13 cellular contexts compared by ENCODE assay signal in genomic region chr18:10142496-10143160, GRCh38.
A peak's percentile ranks its signal among the peaks of the same experiment; 100 is the strongest.
DNase-seq lines count a peak whose midpoint lies in the region; ATAC-seq and TF ChIP-seq lines count a peak whose summit lies in the region.
"Had no signal": no experiment of that assay in that cellular context is flagged by ENCODE, and none has a peak within 500 bp of the region (broad histone marks: within the 10 kb centered on the region; RNA-seq: fewer than 3 reads in every experiment).

No MANE protein-coding gene starts in this region.

- DNase-seq in Right ventricle myocardium inferior (ENCODE audit: missing footprints), result no peak
- no peak for DNase-seq in cardiac septum (ENCODE audit: low spot score)
- DNase-seq in chondrocyte (ENCODE audit: low spot score), result no peak
- peak; percentile 38 for DNase-seq in myocyte (ENCODE audit: low read depth)
- peak in 1 of 2 donors; percentile 72 for DNase-seq in aorta
- no peak for DNase-seq in dorsolateral prefrontal cortex
- no peak for DNase-seq in activated effector memory CD4-positive, alpha-beta T cell treated with Interleukin-2 at 50 U/mL for 16 hours
- DNase-seq: activated CD4-positive, alpha-beta T cell treated with anti-CD3 and anti-CD28 coated beads, Interleukin-2, amount 50 U/mL, for 48 hours; DMS79; T-helper 1 cell had no signal

- H3K4me1 ChIP-seq in aorta (ENCODE audit: control insufficient read depth in 1 of 2, insufficient read depth in 2 of 2, low read length in 2 of 2), result no peaks in the 10 kb centered on the region

- 15 to 19% methylated on average over 14 of the region's 14 CpGs for WGBS in aorta, 2 donors

- no peaks in the 10 kb centered on the region for H3K9me3 Mint-ChIP-seq in chondrocyte (ENCODE audit: low read depth)
- H3K9me3 Mint-ChIP-seq: activated naive CD4-positive, alpha-beta T cell treated with anti-CD3 and anti-CD28 coated beads, Interleukin-2, amount 50 U/mL, for 72 hours; stimulated activated naive CD8-positive, alpha-beta T cell treated with anti-CD3 and anti-CD28 coated beads, Interleukin-15, Interleukin-2, amounts not matched to agents 100 ng/mL and 50 ng/mL, for 24 hours had no signal

- H3K36me3 ChIP-seq in aorta (ENCODE audit: control insufficient read depth in 1 of 2, insufficient read depth in 2 of 2, low read length in 1 of 2), result no peaks in the 10 kb centered on the region

- peaks cover 60% of the 10 kb centered on the region for H3K4me1 Mint-ChIP-seq in chondrocyte (ENCODE audit: low read depth)

- peak overlapping the region; percentile 92 for H3K27ac Mint-ChIP-seq in chondrocyte (ENCODE audit: unreplicated experiment)
- H3K27ac Mint-ChIP-seq: activated naive CD4-positive, alpha-beta T cell treated with anti-CD3 and anti-CD28 coated beads, Interleukin-2, amount 50 U/mL, for 72 hours; stimulated activated naive CD8-positive, alpha-beta T cell treated with anti-CD3 and anti-CD28 coated beads, Interleukin-15, Interleukin-2, amounts not matched to agents 100 ng/mL and 50 ng/mL, for 24 hours had no signal

- TF ChIP-seq CTCF in chondrocyte (IDR thresholded peaks at IDR 0.05) (no peak), dorsolateral prefrontal cortex (IDR thresholded peaks at IDR 0.05 in 54 of 56, conservative IDR thresholded peaks at IDR 0.05 in 2 of 56; ENCODE audit: low read depth in 1 of 56, partially characterized antibody in 56 of 56) (no peak)

- H3K4me3 ChIP-seq in aorta (ENCODE audit: low read length in 2 of 2) (no peak overlapping the region), dorsolateral prefrontal cortex (no peak overlapping the region)

- intact Hi-C loops in Right ventricle myocardium inferior (cut with DNase I) (loop anchor here (10.0 kb wide), 1 partner anchor 88 kb away; no protein-coding TSS in a partner anchor), cardiac septum (cut with DNase I) (loop anchor here (5.0 kb wide), 2 partner anchors 75 to 130 kb away; no protein-coding TSS in a partner anchor), aorta (cut with DNase I) (no loop called here), dorsolateral prefrontal cortex (cut with DNase I) (no loop called here)

- no peaks in the 10 kb centered on the region for H3K36me3 Mint-ChIP-seq in chondrocyte (ENCODE audit: low read depth)
- H3K36me3 Mint-ChIP-seq: activated naive CD4-positive, alpha-beta T cell treated with anti-CD3 and anti-CD28 coated beads, Interleukin-2, amount 50 U/mL, for 72 hours had no signal

- H3K27ac ChIP-seq in aorta (ENCODE audit: low read depth in 1 of 2, low read length in 2 of 2) (no peak overlapping the region), dorsolateral prefrontal cortex (no peak overlapping the region)

- no peaks in the 10 kb centered on the region for H3K9me3 ChIP-seq in aorta (ENCODE audit: control insufficient read depth, low read length)

- H3K4me3 Mint-ChIP-seq in chondrocyte (ENCODE audit: unreplicated experiment), result no peak overlapping the region
- H3K4me3 Mint-ChIP-seq: stimulated activated naive CD8-positive, alpha-beta T cell treated with anti-CD3 and anti-CD28 coated beads, Interleukin-15, Interleukin-2, amounts not matched to agents 100 ng/mL and 50 ng/mL, for 24 hours had no signal

- H3K27me3 Mint-ChIP-seq in chondrocyte (ENCODE audit: low read depth), result no peaks in the 10 kb centered on the region
- H3K27me3 Mint-ChIP-seq: stimulated activated naive CD8-positive, alpha-beta T cell treated with anti-CD3 and anti-CD28 coated beads, Interleukin-15, Interleukin-2, amounts not matched to agents 100 ng/mL and 50 ng/mL, for 24 hours had no signal

- no peaks in the 10 kb centered on the region for H3K27me3 ChIP-seq in aorta (ENCODE audit: control insufficient read depth in 1 of 2, insufficient read depth in 2 of 2, low read length in 1 of 2)
- no peaks in the 10 kb centered on the region for H3K27me3 ChIP-seq in dorsolateral prefrontal cortex

- ATAC-seq in Right ventricle myocardium inferior (peak; percentile 78), aorta (ENCODE audit: low FRiP score) (peak; percentile 61), GM18498 (IDR thresholded peaks at IDR 0.05; ENCODE audit: unreplicated experiment) (no peak)
- ATAC-seq: activated naive CD4-positive, alpha-beta T cell treated with anti-CD3 and anti-CD28 coated beads, Interleukin-2, amount 50 U/mL, for 72 hours had no signal

Comparison
In these comparisons a context has a peak if more than half of its experiments do, and no peak if none do; other contexts are left out.
1. intact Hi-C loops: an anchor here in Right ventricle myocardium inferior (10.0 kb wide) and cardiac septum (5.0 kb wide); none called in aorta and dorsolateral prefrontal cortex.